In the genomic region with DNA sequence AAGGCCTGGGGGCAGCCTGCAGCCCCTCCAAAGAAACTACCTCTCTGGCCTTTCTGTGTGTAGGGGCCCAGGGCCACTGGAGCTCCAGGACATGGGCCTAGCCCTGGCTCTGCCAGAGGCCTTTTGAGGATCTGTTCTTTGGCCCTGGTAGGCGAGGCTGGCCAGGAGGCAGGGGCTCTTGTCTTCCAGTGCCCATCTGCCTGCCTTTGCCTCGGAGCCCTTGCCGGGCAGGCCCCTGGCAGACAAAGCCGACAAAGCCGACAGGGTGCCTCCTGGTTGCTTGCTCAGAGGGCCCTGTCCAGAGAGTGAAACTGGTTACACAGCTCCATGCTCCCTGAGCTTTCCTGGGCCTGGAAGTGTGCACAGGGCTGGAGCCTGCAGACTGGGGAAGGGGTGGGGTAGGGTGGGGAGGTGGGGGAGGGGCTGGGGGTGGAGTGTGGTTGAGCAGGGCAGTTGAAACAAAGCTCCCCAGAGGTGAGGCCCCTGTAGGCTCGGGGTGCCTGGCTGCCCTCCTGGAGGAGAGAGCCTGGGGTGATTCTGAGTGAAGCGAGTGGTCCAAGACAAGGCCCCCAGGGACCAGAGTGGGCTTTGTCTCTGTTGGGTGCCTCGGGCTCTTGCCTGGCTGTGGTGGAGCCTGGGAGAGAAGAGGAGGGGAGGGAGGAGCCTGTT, we compare ENCODE assay signal across 8 cellular contexts. TPM values are rescaled to one million over a fixed set of nuclear protein-coding genes. Genes with fewer than 3 reads are reported as not detected.
DNase-seq lines count a peak whose midpoint lies in the region; ATAC-seq, FAIRE-seq and TF ChIP-seq lines count a peak whose summit lies in the region.

No MANE protein-coding gene starts in this region.

- POLR2A ChIA-PET in A549 (lab: Yijun Ruan, JAX), result interaction anchor here (0.6 to 3.5 kb wide), 25 partner anchors 9 to 499 kb away, joined by 3 to 44 read pairs (median 5); a partner anchor contains a TSS

- H2AFZ ChIP-seq in OCI-LY3 (ENCODE audit: low read depth, low read length), result no peak overlapping the region

- H3K36me3 ChIP-seq in OCI-LY3 (replicated peaks; ENCODE audit: low read depth, low read length) (peaks cover 36% of the 10 kb centered on the region), body of pancreas (replicated peaks in 1 of 2; ENCODE audit: insufficient read depth in 1 of 2, low read depth in 2 of 2) (peaks cover 0 to under 1% of the 10 kb centered on the region in 2 donors), spleen (peaks cover 0 to 69% (median 27%) of the 10 kb centered on the region in 6 donors)

- no peak for TF ChIP-seq EP300 in A549 (IDR thresholded peaks at IDR 0.05)

- H3K27me3 Mint-ChIP-seq in immature natural killer cell (ENCODE audit: low read depth in 3 of 3), result peaks cover 0 to 6% (median 0%) of the 10 kb centered on the region in 3 donors

- no peak for FAIRE-seq in A549 (lab: Jason Lieb, UNC)

- no peak for TF ChIP-seq RAD21 in A549 (conservative IDR thresholded peaks at IDR 0.05 in 1 of 2, IDR thresholded peaks at IDR 0.05 in 1 of 2)

- 13% methylated on average over 7 of the region's 8 CpGs for WGBS in A549 (ENCODE audit: missing lambda C conversion rate)
- 17 to 25% methylated on average over 3 to 8 of the region's 8 CpGs for WGBS in body of pancreas, 2 donors
- 19 to 29% (median 24%) methylated on average over 4 to 8 of the region's 8 CpGs for WGBS in spleen, 5 donors

- peaks cover 22 to 33% of the 10 kb centered on the region in 2 donors for H3K4me1 Mint-ChIP-seq in immature natural killer cell

- H3K9ac ChIP-seq in OCI-LY3 (ENCODE audit: low read length), result peak overlapping the region; percentile 61

- ATAC-seq in A549 (peak; percentile 4 to 18; a peak in 3 of 6 replicates), GM18505 (IDR thresholded peaks at IDR 0.05; ENCODE audit: unreplicated experiment) (peak; percentile 19), HG03097 (IDR thresholded peaks at IDR 0.05; ENCODE audit: low FRiP score, unreplicated experiment) (peak; percentile 12), body of pancreas (peak; percentile 10), GM21390 (IDR thresholded peaks at IDR 0.05; ENCODE audit: unreplicated experiment) (no peak)

- H3K27ac ChIP-seq in A549 (peak overlapping the region; percentile 99), OCI-LY3 (ENCODE audit: low read length) (peak overlapping the region; percentile 91), body of pancreas (peak overlapping the region; percentile 97 to 100 (median 100)), spleen (peak overlapping the region; percentile 83 to 100 (median 98))

- H3K9me3 ChIP-seq in A549, result no peaks in the 10 kb centered on the region
- H3K9me3 ChIP-seq in OCI-LY3 (ENCODE audit: insufficient read depth, low read length), result no peaks in the 10 kb centered on the region
- H3K9me3 ChIP-seq in body of pancreas, result no peaks in the 10 kb centered on the region
- no peaks in the 10 kb centered on the region for H3K9me3 ChIP-seq in spleen

- TF ChIP-seq CTCF in A549 (IDR thresholded peaks at IDR 0.05) (no peak), OCI-LY3 (IDR thresholded peaks at IDR 0.05; ENCODE audit: low read depth, low read length) (no peak), body of pancreas (IDR thresholded peaks at IDR 0.05) (no peak), spleen (IDR thresholded peaks at IDR 0.05 in 8 of 11, conservative IDR thresholded peaks at IDR 0.05 in 3 of 11) (no peak)

- H3K27me3 ChIP-seq in OCI-LY3 (ENCODE audit: low read depth, low read length), result no peaks in the 10 kb centered on the region
- H3K27me3 ChIP-seq in body of pancreas, result no peaks in the 10 kb centered on the region
- H3K27me3 ChIP-seq in spleen (replicated peaks in 1 of 7), result no peaks in the 10 kb centered on the region

- H3K79me2 ChIP-seq in OCI-LY3 (ENCODE audit: low read length), result no peaks in the 10 kb centered on the region

- peaks cover 15% of the 10 kb centered on the region; the same call in 1 of the 2 replicates for H4K20me1 ChIP-seq in OCI-LY3 (ENCODE audit: insufficient read depth, low read length)

- H3K36me3 Mint-ChIP-seq in immature natural killer cell, result peaks cover 3 to 16% (median 4%) of the 10 kb centered on the region in 3 donors

- H3K4me3 ChIP-seq in A549 (peak overlapping the region; percentile 44), OCI-LY3 (ENCODE audit: low read length) (peak overlapping the region; percentile 65), body of pancreas (no peak overlapping the region), spleen (peak overlapping the region in 7 of 8 donors; percentile 9 to 68 (median 40))

- H3K4me1 ChIP-seq in A549 (peaks cover 66% of the 10 kb centered on the region), OCI-LY3 (ENCODE audit: low read length) (peaks cover 39% of the 10 kb centered on the region), body of pancreas (peaks cover 66% of the 10 kb centered on the region), spleen (peaks cover 39 to 99% (median 84%) of the 10 kb centered on the region in 6 donors)

- peak overlapping the region; percentile 88 to 96 (median 94) for H3K27ac Mint-ChIP-seq in immature natural killer cell

- peak; percentile 41 for TF ChIP-seq POLR2A in A549 (IDR thresholded peaks at IDR 0.05; ENCODE audit: low read length)
- TF ChIP-seq POLR2A in GM18505 (IDR thresholded peaks at IDR 0.05; ENCODE audit: borderline replicate concordance, extremely low read depth, insufficient read depth, insufficient read length), result no peak
- TF ChIP-seq POLR2A in body of pancreas (IDR thresholded peaks at IDR 0.05), result peak in 2 of 3 donors; percentile 35 to 41
- no peak for TF ChIP-seq POLR2A in spleen (IDR thresholded peaks at IDR 0.05)

- H3K4me2 ChIP-seq in A549, result peak overlapping the region; percentile 91
- peak overlapping the region; percentile 87 for H3K4me2 ChIP-seq in OCI-LY3 (ENCODE audit: low read length)

- no peaks in the 10 kb centered on the region for H3K9me3 Mint-ChIP-seq in immature natural killer cell

- DNase-seq in A549 (ENCODE audit: low read depth in 1 of 2, low spot score in 1 of 2) (peak in 1 of 2 experiments; percentile 35), body of pancreas (peak; percentile 47 to 68 (median 50)), immature natural killer cell (no peak), spleen (peak; percentile 85)

- intact Hi-C loops in body of pancreas (cut with DNase I), result no loop called here
- intact Hi-C loops in spleen (cut with DNase I; ENCODE audit: low total_unique reads), result no loop called here

- H3K4me3 Mint-ChIP-seq in immature natural killer cell, result peak overlapping the region; percentile 79 to 87 (median 84)

- CTCF ChIA-PET in A549 (lab: Yijun Ruan, JAX), result interaction anchor here (0.7 to 28.1 kb wide), 38 partner anchors 12 to 651 kb away, joined by 3 to 1029 read pairs (median 5); a partner anchor contains a TSS

TF ChIP-seq in A549, 52 proteins besides CTCF, POLR2A, EP300 and RAD21 (continues in another document):
- TF ChIP-seq, protein P1, sequence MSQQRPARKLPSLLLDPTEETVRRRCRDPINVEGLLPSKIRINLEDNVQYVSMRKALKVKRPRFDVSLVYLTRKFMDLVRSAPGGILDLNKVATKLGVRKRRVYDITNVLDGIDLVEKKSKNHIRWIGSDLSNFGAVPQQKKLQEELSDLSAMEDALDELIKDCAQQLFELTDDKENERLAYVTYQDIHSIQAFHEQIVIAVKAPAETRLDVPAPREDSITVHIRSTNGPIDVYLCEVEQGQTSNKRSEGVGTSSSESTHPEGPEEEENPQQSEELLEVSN (IDR thresholded peaks at IDR 0.05; ENCODE audit: borderline replicate concordance, low read depth), result peak; percentile 22; the same call in 1 of the 2 replicates
- peak; percentile 42; the same call in 1 of the 2 replicates for TF ChIP-seq HOXB13 (CRISPR knock-in tag; IDR thresholded peaks at IDR 0.05; ENCODE audit: low read depth)

RNA-seq across cellular contexts. Expression of a gene that starts 29.3 kb away (rescaled TPM):
- 140 and 149 TPM in 2 replicates for polyA plus RNA-seq in A549 (2011; rRNA removed)
- polyA plus RNA-seq in A549 (2012; cell fraction: cytosol; rRNA removed), result 95.3 and 125 TPM in 2 replicates
- 109 and 124 TPM in 2 replicates for polyA plus RNA-seq in A549 (2012; cell fraction: nucleus; rRNA removed)
- polyA plus RNA-seq in A549 (2017; fragmentation: RNase III; extraction: RNeasy Plus Mini Kit Qiagen cat#74134 plus additional on column Dnase treatment), result 140 to 167 TPM (median 161 TPM) in 3 replicates
- 150 and 168 TPM in 2 replicates for polyA minus RNA-seq in A549 (2011; rRNA and poly(A)+ RNA removed)
- 10 to 100 TPM; 32.7 to 52.1 TPM for total RNA-seq in body of pancreas
- polyA plus RNA-seq in immature natural killer cell, result 10 to 100 TPM; 16.8 to 19.1 (median 19.0) TPM
- 100 to 1,000 TPM in 3 of 7 donors, 10 to 100 TPM in 4; 71.5 to 107 (median 88.9) TPM for total RNA-seq in spleen
- polyA plus RNA-seq in spleen, result 100 to 1,000 TPM in 1 of 3 donors, 10 to 100 TPM in 2; 38.8 to 104 (median 65.4) TPM

RNA-seq across cellular contexts. Expression of a gene that starts 29.9 kb away (rescaled TPM):
- polyA plus RNA-seq in A549 (2011; rRNA removed), result 20.5 and 20.8 TPM in 2 replicates
- 25.2 and 33.6 TPM in 2 replicates for polyA plus RNA-seq in A549 (2012; cell fraction: cytosol; rRNA removed)
- polyA plus RNA-seq in A549 (2012; cell fraction: nucleus; rRNA removed), result 37.5 and 53.0 TPM in 2 replicates
- polyA plus RNA-seq in A549 (2017; fragmentation: RNase III; extraction: RNeasy Plus Mini Kit Qiagen cat#74134 plus additional on column Dnase treatment), result 22.7 to 26.2 TPM (median 26.0 TPM) in 3 replicates
- 26.6 and 34.0 TPM in 2 replicates for polyA minus RNA-seq in A549 (2011; rRNA and poly(A)+ RNA removed)
- total RNA-seq in body of pancreas, result 100 to 1,000 TPM in 1 of 2 donors, 10 to 100 TPM in 1; 84.8 to 112 TPM
- 10 to 100 TPM in 2 of 3 donors, 1 to 10 TPM in 1; 9.8 to 22.4 (median 16.7) TPM for polyA plus RNA-seq in immature natural killer cell
- total RNA-seq in spleen, result 10 to 100 TPM; 14.9 to 32.3 (median 23.9) TPM
- polyA plus RNA-seq in spleen, result 10 to 100 TPM in 1 of 3 donors, 1 to 10 TPM in 2; 5.7 to 11.8 (median 7.1) TPM

RNA-seq across cellular contexts. Expression of a gene that starts 37.5 kb away (rescaled TPM):
- polyA plus RNA-seq in A549 (2011; rRNA removed) (16.8 and 25.1 TPM in 2 replicates), A549 (2017; fragmentation: RNase III; extraction: RNeasy Plus Mini Kit Qiagen cat#74134 plus additional on column Dnase treatment) (47.9 to 67.5 TPM (median 54.9 TPM) in 3 replicates), immature natural killer cell (1 to 10 TPM in 1 of 3 donors, under 1 TPM in 2; 0.15 to 1.1 (median 0.16) TPM), spleen (10 to 100 TPM in 1 of 3 donors, 1 to 10 TPM in 2; 6.9 to 14.0 (median 7.7) TPM)
- polyA plus RNA-seq in A549 (2012; cell fraction: cytosol; rRNA removed), result 51.4 and 90.0 TPM in 2 replicates
- polyA plus RNA-seq in A549 (2012; cell fraction: nucleus; rRNA removed), result 63.3 and 123 TPM in 2 replicates
- polyA minus RNA-seq in A549 (2011; rRNA and poly(A)+ RNA removed), result 18.1 and 21.3 TPM in 2 replicates
- total RNA-seq in body of pancreas (1 to 10 TPM; 3.0 to 4.4 TPM), spleen (10 to 100 TPM in 2 of 7 donors, 1 to 10 TPM in 5; 3.9 to 10.4 (median 8.7) TPM)

RNA-seq across cellular contexts. Expression of a gene that starts 59.6 kb away (rescaled TPM):
- polyA plus RNA-seq in A549 (2011; rRNA removed) (25.6 and 31.4 TPM in 2 replicates), A549 (2017; fragmentation: RNase III; extraction: RNeasy Plus Mini Kit Qiagen cat#74134 plus additional on column Dnase treatment) (21.8 to 23.5 TPM (median 22.2 TPM) in 3 replicates), immature natural killer cell (10 to 100 TPM in 2 of 3 donors, 1 to 10 TPM in 1; 9.0 to 13.1 (median 12.9) TPM), spleen (1 to 10 TPM; 4.8 to 8.0 (median 5.1) TPM)
- polyA plus RNA-seq in A549 (2012; cell fraction: cytosol; rRNA removed), result 37.1 and 43.6 TPM in 2 replicates
- 48.5 and 52.7 TPM in 2 replicates for polyA plus RNA-seq in A549 (2012; cell fraction: nucleus; rRNA removed)
- 21.0 and 23.0 TPM in 2 replicates for polyA minus RNA-seq in A549 (2011; rRNA and poly(A)+ RNA removed)
- total RNA-seq in body of pancreas (1 to 10 TPM; 2.9 to 7.9 TPM), spleen (10 to 100 TPM in 2 of 7 donors, 1 to 10 TPM in 5; 6.0 to 10.1 (median 9.0) TPM)

Comparison
In these comparisons a context has a peak if more than half of its experiments do, and no peak if none do; other contexts are left out.
1. DNase-seq: peak in body of pancreas (4 of 4) and spleen (single experiment); none in immature natural killer cell (0 of 3).
2. H3K4me3 ChIP-seq: peak in A549 (single experiment), OCI-LY3 (single experiment) and spleen (7 of 8); none in body of pancreas (0 of 2).
3. POLR2A ChIP-seq: peak in A549 (single experiment) and body of pancreas (2 of 3); none in GM18505 (single experiment) and spleen (0 of 3).
4. Peak in every context shown above with its lines, with median percentiles within 50 percentile points of each other: H3K27ac ChIP-seq.